8 cellular contexts compared by ENCODE assay signal in the genomic region with DNA sequence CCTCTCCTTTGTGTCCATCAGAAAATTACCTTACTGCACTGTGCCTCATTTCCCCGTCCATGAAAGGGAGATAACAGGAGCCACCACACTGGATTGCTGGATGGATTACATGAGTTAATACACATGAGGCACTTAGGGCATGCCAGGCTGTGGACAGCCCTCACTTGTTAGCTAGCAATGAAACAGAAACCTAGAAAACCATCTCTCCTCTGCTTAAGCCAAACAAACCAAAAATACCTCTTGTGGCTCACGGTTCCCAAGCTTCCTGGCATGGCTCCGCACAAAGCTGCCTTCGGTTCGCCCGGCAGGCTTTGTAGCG. TPM values are rescaled to one million over a fixed set of nuclear protein-coding genes. Genes with fewer than 3 reads are reported as not detected.
DNase-seq lines count a peak whose midpoint lies in the region; ATAC-seq and TF ChIP-seq lines count a peak whose summit lies in the region.

No MANE protein-coding gene starts in this region.

- peak overlapping the region; percentile 95 for H3K4me2 ChIP-seq in GM23338
- H3K4me2 ChIP-seq in Loucy (ENCODE audit: low read depth, low read length, poor library complexity, severe bottlenecking): peak overlapping the region; percentile 81
- peak overlapping the region; percentile 94 for H3K4me2 ChIP-seq in mammary epithelial cell (ENCODE audit: insufficient read depth, low read depth, low read length)

- WGBS in mammary epithelial cell (ENCODE audit: low coverage, missing lambda C conversion rate): 0% methylated on average over 2 of the region's 7 CpGs
- 0 to 1% methylated on average over 7 of the region's 7 CpGs for WGBS in lower leg skin, 2 donors
- 2% methylated on average over 7 of the region's 7 CpGs for WGBS in thymus

- no peaks in the 10 kb centered on the region for H3K9me3 Mint-ChIP-seq in GM23338

- peak overlapping the region; percentile 90 for H3K4me3 Mint-ChIP-seq in GM23338

- H3K27me3 Mint-ChIP-seq in GM23338 (ENCODE audit: insufficient read depth, low read depth, poor library complexity): peaks cover 14% of the 10 kb centered on the region

- no peaks in the 10 kb centered on the region; the same call in 2 of the 3 replicates for H3K4me1 Mint-ChIP-seq in GM23338

- DNase-seq in NCI-H146 (lab: John Stamatoyannopoulos, UW) (peak; percentile 65), NCI-H146 treated with DMSO at 0.1 percent for 48 hours (lab: John Stamatoyannopoulos, UW; ENCODE audit: unreplicated experiment) (no peak), GM23338 (ENCODE audit: low spot score) (no peak), mammary epithelial cell (no peak), lower leg skin (ENCODE audit: low spot score in 2 of 2) (peak in 1 of 2 donors; percentile 85), cortex of kidney (lab: John Stamatoyannopoulos, UW) (no peak)

- in situ Hi-C loops in mammary epithelial cell (cut with MboI; ENCODE audit: low sequenced_read_pairs in 2 of 2): no loop called here

- H3K27ac ChIP-seq in GM23338 (ENCODE audit: low read depth) (0 out of 2 replicates have a peak overlapping the region, but pooled peaks have one; percentile 76), mammary epithelial cell (ENCODE audit: insufficient read depth, low read depth, low read length) (peak overlapping the region; percentile 50), thymus (ENCODE audit: low read depth) (peak overlapping the region; percentile 81)

- CTCF ChIA-PET in mammary epithelial cell (lab: Charles Lee; ENCODE audit: low non-redundant PET): interaction anchor here (0.8 kb wide), 1 partner anchor 45 kb away, joined by 4 read pairs; no protein-coding TSS in a partner anchor

- no peaks in the 10 kb centered on the region for H3K36me3 Mint-ChIP-seq in GM23338 (ENCODE audit: low read depth)

- TSS peak; percentile 63 for BruUV-seq in mammary epithelial cell (replicated peaks; lab: Mats Ljungman, UMichigan)

- TF ChIP-seq CTCF in GM23338 (conservative IDR thresholded peaks at IDR 0.05; ENCODE audit: low read depth in 2 of 2) (no peak), Loucy (conservative IDR thresholded peaks at IDR 0.05; ENCODE audit: low read length) (no peak), mammary epithelial cell (conservative IDR thresholded peaks at IDR 0.05 in 1 of 2, IDR thresholded peaks at IDR 0.05 in 1 of 2; ENCODE audit: extremely low read depth in 1 of 2, insufficient read depth in 1 of 2, low read depth in 1 of 2, low read length in 2 of 2) (no peak), lower leg skin (IDR thresholded peaks at IDR 0.05) (no peak)

- H3K9ac ChIP-seq in Loucy (ENCODE audit: low read depth, low read length, poor library complexity, severe bottlenecking) (peak overlapping the region; percentile 70), mammary epithelial cell (ENCODE audit: insufficient read depth, low read length) (peak overlapping the region; percentile 70)

- ATAC-seq in GM23338: no peak

- H4K20me1 ChIP-seq in GM23338 (replicated peaks; ENCODE audit: insufficient read depth): no peaks in the 10 kb centered on the region
- peaks cover 19% of the 10 kb centered on the region for H4K20me1 ChIP-seq in Loucy (ENCODE audit: insufficient read depth, low read length, poor library complexity, severe bottlenecking)
- H4K20me1 ChIP-seq in mammary epithelial cell (ENCODE audit: insufficient read depth, low read length): no peaks in the 10 kb centered on the region

- H3K27me3 ChIP-seq in GM23338 (ENCODE audit: insufficient read depth) (peaks cover 18% of the 10 kb centered on the region), Loucy (ENCODE audit: insufficient read depth, low read length, poor library complexity, severe bottlenecking) (no peaks in the 10 kb centered on the region), mammary epithelial cell (ENCODE audit: insufficient read depth, low read length) (no peaks in the 10 kb centered on the region), thymus (ENCODE audit: control insufficient read depth, insufficient read depth) (no peaks in the 10 kb centered on the region)

- H3K4me1 ChIP-seq in GM23338 (ENCODE audit: insufficient read depth) (peaks cover 7% of the 10 kb centered on the region; the same call in 1 of the 2 replicates), Loucy (ENCODE audit: insufficient read depth, low read length, poor library complexity, severe bottlenecking) (peaks cover 18% of the 10 kb centered on the region), mammary epithelial cell (ENCODE audit: insufficient read depth, low read length) (peaks cover 23% of the 10 kb centered on the region), thymus (ENCODE audit: control insufficient read depth, insufficient read depth, low read length) (peaks cover 12% of the 10 kb centered on the region)

- no peaks in the 10 kb centered on the region for H3K9me2 ChIP-seq in GM23338 (ENCODE audit: insufficient read depth)
- no peaks in the 10 kb centered on the region for H3K9me2 ChIP-seq in Loucy (replicated peaks; ENCODE audit: low read depth, low read length)

- H3F3A ChIP-seq in GM23338 (replicated peaks; ENCODE audit: low read depth): peaks cover 4% of the 10 kb centered on the region; the same call in 1 of the 2 replicates
- no peaks in the 10 kb centered on the region for H3F3A ChIP-seq in Loucy (ENCODE audit: low read depth)

- no peak overlapping the region for H3K27ac Mint-ChIP-seq in GM23338

- intact Hi-C loops in mammary epithelial cell (cut with micrococcal nuclease): no loop called here
- intact Hi-C loops in lower leg skin (cut with DNase I; ENCODE audit: low total_unique reads): no loop called here

- no peak for TF ChIP-seq POLR2A in lower leg skin (IDR thresholded peaks at IDR 0.05)

- H3K9me3 ChIP-seq in Loucy (ENCODE audit: insufficient read depth, low read depth, low read length) (no peaks in the 10 kb centered on the region), mammary epithelial cell (replicated peaks; ENCODE audit: insufficient read depth, low read length) (no peaks in the 10 kb centered on the region), thymus (ENCODE audit: control insufficient read depth) (no peaks in the 10 kb centered on the region)

- H2AFZ ChIP-seq in GM23338 (peak overlapping the region; percentile 100), Loucy (ENCODE audit: low read length) (peak overlapping the region; percentile 96), mammary epithelial cell (ENCODE audit: low read depth, low read length) (peak overlapping the region; percentile 98)

- dilution Hi-C loops in mammary epithelial cell (cut with HindIII; ENCODE audit: low sequenced_read_pairs): no loop called here

- no peaks in the 10 kb centered on the region for H3K36me3 ChIP-seq in GM23338 (ENCODE audit: insufficient read depth)
- no peaks in the 10 kb centered on the region for H3K36me3 ChIP-seq in Loucy (ENCODE audit: insufficient read depth, low read length)
- H3K36me3 ChIP-seq in mammary epithelial cell (ENCODE audit: insufficient read depth, low read length): peaks cover 3% of the 10 kb centered on the region
- no peaks in the 10 kb centered on the region for H3K36me3 ChIP-seq in thymus (ENCODE audit: control insufficient read depth, insufficient read depth)

- no peaks in the 10 kb centered on the region for H3K79me2 ChIP-seq in GM23338 (replicated peaks; ENCODE audit: insufficient read depth)
- peaks cover 30% of the 10 kb centered on the region for H3K79me2 ChIP-seq in Loucy (ENCODE audit: insufficient read depth, low read length)
- H3K79me2 ChIP-seq in mammary epithelial cell (ENCODE audit: insufficient read depth, low read length): peaks cover 30% of the 10 kb centered on the region

- H3K4me3 ChIP-seq in GM23338: peak overlapping the region; percentile 96
- H3K4me3 ChIP-seq in Loucy (ENCODE audit: low read length, poor library complexity, severe bottlenecking): peak overlapping the region; percentile 82
- H3K4me3 ChIP-seq in mammary epithelial cell (replicated peaks in 1 of 3; ENCODE audit: insufficient read depth in 1 of 3, low read depth in 2 of 3, low read length in 3 of 3): peak overlapping the region; percentile 94 to 99 (median 99)
- peak overlapping the region; percentile 92 for H3K4me3 ChIP-seq in lower leg skin (ENCODE audit: low read depth, poor library complexity, severe bottlenecking)
- peak overlapping the region; percentile 94 for H3K4me3 ChIP-seq in thymus (ENCODE audit: low read length)

RNA-seq across cellular contexts. Expression of gene HCFC2, which starts 0.7 kb away (rescaled TPM):
- total RNA-seq in GM23338 (2014; rRNA removed; shearing (Covaris generic)): 0.54 and 1.9 TPM in 2 replicates
- polyA plus RNA-seq in GM23338 (2016; fragmentation: Nextera tagmentation; extraction: Ambion mirVana): 1.1 and 2.5 TPM in 2 replicates
- total RNA-seq in mammary epithelial cell: 10 to 100 TPM; 11.2 to 17.0 TPM
- polyA plus RNA-seq in mammary epithelial cell: 4.6 TPM
- 7.2 TPM for polyA minus RNA-seq in mammary epithelial cell
- 10 to 100 TPM; 11.0 to 18.9 (median 14.1) TPM for total RNA-seq in lower leg skin
- 13.9 TPM for polyA plus RNA-seq in thymus

RNA-seq across cellular contexts. Expression of gene GLT8D2, which starts 13.7 kb away (rescaled TPM):
- total RNA-seq in GM23338 (2014; rRNA removed; shearing (Covaris generic)): 3.2 and 8.5 TPM in 2 replicates
- polyA plus RNA-seq in GM23338 (2016; fragmentation: Nextera tagmentation; extraction: Ambion mirVana) (3.2 and 4.2 TPM in 2 replicates), mammary epithelial cell (20.4 TPM), thymus (2.4 TPM)
- total RNA-seq in mammary epithelial cell (10 to 100 TPM; 20.0 to 20.1 TPM), lower leg skin (1 to 10 TPM in 3 of 4 donors, under 1 TPM in 1; 0.72 to 1.9 (median 1.2) TPM)
- polyA minus RNA-seq in mammary epithelial cell: 7.3 TPM
